1 cellular context compared by ENCODE assay signal in the genomic region with DNA sequence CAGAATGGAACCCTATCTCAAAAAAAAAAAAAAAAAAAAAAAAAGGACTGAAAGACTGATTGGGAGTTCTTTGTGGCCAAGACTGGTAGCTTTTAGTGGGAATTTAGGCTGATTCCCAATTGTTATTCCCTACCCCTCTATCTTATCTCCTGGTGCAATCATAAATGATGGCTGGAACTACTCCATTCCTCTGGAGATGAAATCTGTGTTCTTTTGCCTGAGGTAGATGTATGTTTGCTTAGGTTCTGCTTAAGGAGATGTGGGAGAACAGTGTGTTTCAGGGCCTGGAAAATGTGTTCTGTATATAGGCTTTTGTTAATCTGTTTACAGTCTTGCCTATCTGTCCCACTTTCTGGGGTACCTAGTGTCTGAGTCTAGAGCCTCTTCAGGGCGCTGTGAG.
TF ChIP-seq lines count a peak whose summit lies in the region.

No MANE protein-coding gene starts in this region.

TF ChIP-seq in GM23338, 12 proteins besides CTCF, POLR2A, EP300 and RAD21 (continued from another document):
- TF ChIP-seq, protein P1, sequence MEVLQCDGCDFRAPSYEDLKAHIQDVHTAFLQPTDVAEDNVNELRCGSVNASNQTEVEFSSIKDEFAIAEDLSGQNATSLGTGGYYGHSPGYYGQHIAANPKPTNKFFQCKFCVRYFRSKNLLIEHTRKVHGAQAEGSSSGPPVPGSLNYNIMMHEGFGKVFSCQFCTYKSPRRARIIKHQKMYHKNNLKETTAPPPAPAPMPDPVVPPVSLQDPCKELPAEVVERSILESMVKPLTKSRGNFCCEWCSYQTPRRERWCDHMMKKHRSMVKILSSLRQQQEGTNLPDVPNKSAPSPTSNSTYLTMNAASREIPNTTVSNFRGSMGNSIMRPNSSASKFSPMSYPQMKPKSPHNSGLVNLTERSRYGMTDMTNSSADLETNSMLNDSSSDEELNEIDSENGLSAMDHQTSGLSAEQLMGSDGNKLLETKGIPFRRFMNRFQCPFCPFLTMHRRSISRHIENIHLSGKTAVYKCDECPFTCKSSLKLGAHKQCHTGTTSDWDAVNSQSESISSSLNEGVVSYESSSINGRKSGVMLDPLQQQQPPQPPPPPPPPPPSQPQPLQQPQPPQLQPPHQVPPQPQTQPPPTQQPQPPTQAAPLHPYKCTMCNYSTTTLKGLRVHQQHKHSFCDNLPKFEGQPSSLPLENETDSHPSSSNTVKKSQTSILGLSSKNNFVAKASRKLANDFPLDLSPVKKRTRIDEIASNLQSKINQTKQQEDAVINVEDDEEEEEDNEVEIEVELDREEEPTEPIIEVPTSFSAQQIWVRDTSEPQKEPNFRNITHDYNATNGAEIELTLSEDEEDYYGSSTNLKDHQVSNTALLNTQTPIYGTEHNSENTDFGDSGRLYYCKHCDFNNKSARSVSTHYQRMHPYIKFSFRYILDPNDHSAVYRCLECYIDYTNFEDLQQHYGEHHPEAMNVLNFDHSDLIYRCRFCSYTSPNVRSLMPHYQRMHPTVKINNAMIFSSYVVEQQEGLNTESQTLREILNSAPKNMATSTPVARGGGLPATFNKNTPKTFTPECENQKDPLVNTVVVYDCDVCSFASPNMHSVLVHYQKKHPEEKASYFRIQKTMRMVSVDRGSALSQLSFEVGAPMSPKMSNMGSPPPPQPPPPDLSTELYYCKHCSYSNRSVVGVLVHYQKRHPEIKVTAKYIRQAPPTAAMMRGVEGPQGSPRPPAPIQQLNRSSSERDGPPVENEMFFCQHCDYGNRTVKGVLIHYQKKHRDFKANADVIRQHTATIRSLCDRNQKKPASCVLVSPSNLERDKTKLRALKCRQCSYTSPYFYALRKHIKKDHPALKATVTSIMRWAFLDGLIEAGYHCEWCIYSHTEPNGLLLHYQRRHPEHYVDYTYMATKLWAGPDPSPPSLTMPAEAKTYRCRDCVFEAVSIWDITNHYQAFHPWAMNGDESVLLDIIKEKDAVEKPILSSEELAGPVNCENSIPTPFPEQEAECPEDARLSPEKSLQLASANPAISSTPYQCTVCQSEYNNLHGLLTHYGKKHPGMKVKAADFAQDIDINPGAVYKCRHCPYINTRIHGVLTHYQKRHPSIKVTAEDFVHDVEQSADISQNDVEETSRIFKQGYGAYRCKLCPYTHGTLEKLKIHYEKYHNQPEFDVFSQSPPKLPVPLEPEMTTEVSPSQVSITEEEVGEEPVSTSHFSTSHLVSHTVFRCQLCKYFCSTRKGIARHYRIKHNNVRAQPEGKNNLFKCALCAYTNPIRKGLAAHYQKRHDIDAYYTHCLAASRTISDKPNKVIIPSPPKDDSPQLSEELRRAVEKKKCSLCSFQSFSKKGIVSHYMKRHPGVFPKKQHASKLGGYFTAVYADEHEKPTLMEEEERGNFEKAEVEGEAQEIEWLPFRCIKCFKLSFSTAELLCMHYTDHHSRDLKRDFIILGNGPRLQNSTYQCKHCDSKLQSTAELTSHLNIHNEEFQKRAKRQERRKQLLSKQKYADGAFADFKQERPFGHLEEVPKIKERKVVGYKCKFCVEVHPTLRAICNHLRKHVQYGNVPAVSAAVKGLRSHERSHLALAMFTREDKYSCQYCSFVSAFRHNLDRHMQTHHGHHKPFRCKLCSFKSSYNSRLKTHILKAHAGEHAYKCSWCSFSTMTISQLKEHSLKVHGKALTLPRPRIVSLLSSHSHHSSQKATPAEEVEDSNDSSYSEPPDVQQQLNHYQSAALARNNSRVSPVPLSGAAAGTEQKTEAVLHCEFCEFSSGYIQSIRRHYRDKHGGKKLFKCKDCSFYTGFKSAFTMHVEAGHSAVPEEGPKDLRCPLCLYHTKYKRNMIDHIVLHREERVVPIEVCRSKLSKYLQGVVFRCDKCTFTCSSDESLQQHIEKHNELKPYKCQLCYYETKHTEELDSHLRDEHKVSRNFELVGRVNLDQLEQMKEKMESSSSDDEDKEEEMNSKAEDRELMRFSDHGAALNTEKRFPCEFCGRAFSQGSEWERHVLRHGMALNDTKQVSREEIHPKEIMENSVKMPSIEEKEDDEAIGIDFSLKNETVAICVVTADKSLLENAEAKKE (CRISPR knock-in tag; IDR thresholded peaks at IDR 0.05): no peak
- TF ChIP-seq EZH2phosphoT487 (IDR thresholded peaks at IDR 0.05; ENCODE audit: unreplicated experiment): no peak
- no peak for TF ChIP-seq ZNF331 (CRISPR knock-in tag; IDR thresholded peaks at IDR 0.05; ENCODE audit: low read depth)
- no peak for TF ChIP-seq ZNF114 (CRISPR knock-in tag; IDR thresholded peaks at IDR 0.05)
TF ChIP-seq in GM23338: peak in this region for 0.
